30 cellular contexts compared by ENCODE assay signal in genomic region chr4:147957446-147957845, GRCh38.
"Had no signal": no experiment of that assay in that cellular context is flagged by ENCODE, and none has a peak within 500 bp of the region (broad histone marks: within the 10 kb centered on the region; RNA-seq: fewer than 3 reads in every experiment).

No MANE protein-coding gene starts in this region.

- DNase-seq: activated B cell treated with CpG ODN at 0.5 μM for 24 hours; activated CD4-positive, alpha-beta T cell treated with anti-CD3 and anti-CD28 coated beads for 1 hour; activated CD4-positive, alpha-beta T cell treated with anti-CD3 and anti-CD28 coated beads, Interleukin-2, amount 10 ng/mL, durations not matched to agents 24 days and 14 days; activated CD4-positive, alpha-beta T cell treated with anti-CD3 and anti-CD28 coated beads, Interleukin-2, amount 50 U/mL, for 48 hours; activated CD8-positive, alpha-beta memory T cell treated with anti-CD3 and anti-CD28 coated beads, Interleukin-2, amount 10 ng/mL, durations not matched to agents 7 days and 5 days; activated effector memory CD4-positive, alpha-beta T cell treated with Interleukin-2 at 50 U/mL for 16 hours; activated naive CD4-positive, alpha-beta T cell; activated naive CD8-positive, alpha-beta T cell treated with anti-CD3 and anti-CD28 coated beads, Interleukin-2, amount 50 U/mL, for 24 hours; activated T-cell treated with anti-CD3 and anti-CD28 coated beads, Interleukin-2, amount 50 U/mL, for 24 hours; amniotic stem cell; body of pancreas; NCI-H1048; NCI-H1417; NCI-H2029; NCI-H2107; NCI-H2171 treated with DMSO at 0.1 percent for 48 hours; NCI-H526; NCI-H774; NK-92 treated with Interleukin-12 subunit alpha and Interleukin-12 subunit beta, amount 100 ng/mL, for 24 hours; Peyer's patch; Right ventricle myocardium superior; SJCRH30; SK-N-SH had no signal

- H3K4me3 Mint-ChIP-seq: activated B cell treated with CpG ODN at 0.5 μM for 24 hours; activated CD4-positive, alpha-beta T cell treated with anti-CD3 and anti-CD28 coated beads, Interleukin-2, amount 10 ng/mL, durations not matched to agents 24 days and 14 days; activated CD8-positive, alpha-beta memory T cell treated with anti-CD3 and anti-CD28 coated beads, Interleukin-2, amount 10 ng/mL, durations not matched to agents 7 days and 5 days; activated naive CD8-positive, alpha-beta T cell treated with anti-CD3 and anti-CD28 coated beads, Interleukin-2, amount 50 U/mL, for 24 hours; activated T-cell treated with anti-CD3 and anti-CD28 coated beads, Interleukin-2, amount 50 U/mL, for 24 hours; activated T-helper 1 cell treated with anti-CD3 and anti-CD28 coated beads, Interleukin-12 subunit alpha, Interleukin-12 subunit beta, Interleukin-2, Interleukin-4 antibody, amounts not matched to agents 30 ng/mL and 10 ng/mL and 1 ng/mL, durations not matched to agents 14 hours and 24 hours and 36 hours; central memory CD8-positive, alpha-beta T cell; T-helper 1 cell treated with Interleukin-12 subunit alpha and Interleukin-12 subunit beta and Interleukin-4 antibody, amounts not matched to agents 30 μg/mL and 1 μg/mL, for 36 hours had no signal

- H3K4me2 ChIP-seq: SK-N-SH had no signal

- ATAC-seq: activated CD8-positive, alpha-beta memory T cell treated with anti-CD3 and anti-CD28 coated beads, Interleukin-2, amount 10 ng/mL, durations not matched to agents 7 days and 5 days; activated naive CD4-positive, alpha-beta T cell treated with anti-CD3 and anti-CD28 coated beads, Interleukin-2, amount 50 U/mL, for 72 hours; activated naive CD8-positive, alpha-beta T cell treated with anti-CD3 and anti-CD28 coated beads, Interleukin-2, amount 50 U/mL, for 24 hours; body of pancreas had no signal

- H3K4me3 ChIP-seq: ascending aorta, body of pancreas, Peyer's patch, SJCRH30 had no signal

- FAIRE-seq: bronchial epithelial cell had no signal

- H3K9me3 ChIP-seq: body of pancreas, Peyer's patch, SJCRH30 had no signal

- H3K27ac Mint-ChIP-seq: activated B cell treated with CpG ODN at 0.5 μM for 24 hours; activated CD4-positive, alpha-beta T cell treated with anti-CD3 and anti-CD28 coated beads, Interleukin-2, amount 10 ng/mL, durations not matched to agents 24 days and 14 days; activated CD8-positive, alpha-beta memory T cell treated with anti-CD3 and anti-CD28 coated beads, Interleukin-2, amount 10 ng/mL, durations not matched to agents 7 days and 5 days; activated naive CD4-positive, alpha-beta T cell treated with anti-CD3 and anti-CD28 coated beads, Interleukin-2, amount 50 U/mL, for 72 hours; activated naive CD8-positive, alpha-beta T cell treated with anti-CD3 and anti-CD28 coated beads, Interleukin-2, amount 50 U/mL, for 24 hours; activated T-cell treated with anti-CD3 and anti-CD28 coated beads, Interleukin-2, amount 50 U/mL, for 24 hours; activated T-helper 1 cell treated with anti-CD3 and anti-CD28 coated beads, Interleukin-12 subunit alpha, Interleukin-12 subunit beta, Interleukin-2, Interleukin-4 antibody, amounts not matched to agents 30 ng/mL and 10 ng/mL and 1 ng/mL, durations not matched to agents 14 hours and 24 hours and 36 hours; T-helper 1 cell treated with Interleukin-12 subunit alpha and Interleukin-12 subunit beta and Interleukin-4 antibody, amounts not matched to agents 30 μg/mL and 1 μg/mL, for 36 hours had no signal

- H3K4me1 Mint-ChIP-seq: activated B cell treated with CpG ODN at 0.5 μM for 24 hours; activated CD4-positive, alpha-beta T cell treated with anti-CD3 and anti-CD28 coated beads, Interleukin-2, amount 10 ng/mL, durations not matched to agents 24 days and 14 days; activated CD8-positive, alpha-beta memory T cell treated with anti-CD3 and anti-CD28 coated beads, Interleukin-2, amount 10 ng/mL, durations not matched to agents 7 days and 5 days; activated naive CD8-positive, alpha-beta T cell treated with anti-CD3 and anti-CD28 coated beads, Interleukin-2, amount 50 U/mL, for 24 hours; central memory CD8-positive, alpha-beta T cell had no signal

- H3K9ac ChIP-seq: SK-N-SH had no signal

- H3K27ac ChIP-seq: ascending aorta, body of pancreas, Peyer's patch, RWPE1, SJCRH30 had no signal

- H3K27me3 Mint-ChIP-seq: activated B cell treated with CpG ODN at 0.5 μM for 24 hours; activated CD4-positive, alpha-beta T cell treated with anti-CD3 and anti-CD28 coated beads, Interleukin-2, amount 10 ng/mL, durations not matched to agents 24 days and 14 days; activated CD8-positive, alpha-beta memory T cell treated with anti-CD3 and anti-CD28 coated beads, Interleukin-2, amount 10 ng/mL, durations not matched to agents 7 days and 5 days; activated naive CD8-positive, alpha-beta T cell treated with anti-CD3 and anti-CD28 coated beads, Interleukin-2, amount 50 U/mL, for 24 hours; activated T-cell treated with anti-CD3 and anti-CD28 coated beads, Interleukin-2, amount 50 U/mL, for 24 hours; central memory CD8-positive, alpha-beta T cell had no signal

- H3K4me1 ChIP-seq: body of pancreas, SJCRH30 had no signal

- H3K27me3 ChIP-seq: ascending aorta, body of pancreas, Peyer's patch, SJCRH30 had no signal

- H3K9me3 Mint-ChIP-seq: activated CD4-positive, alpha-beta T cell treated with anti-CD3 and anti-CD28 coated beads, Interleukin-2, amount 10 ng/mL, durations not matched to agents 24 days and 14 days; activated T-cell treated with anti-CD3 and anti-CD28 coated beads, Interleukin-2, amount 50 U/mL, for 24 hours; activated T-helper 1 cell treated with anti-CD3 and anti-CD28 coated beads, Interleukin-12 subunit alpha, Interleukin-12 subunit beta, Interleukin-2, Interleukin-4 antibody, amounts not matched to agents 30 ng/mL and 10 ng/mL and 1 ng/mL, durations not matched to agents 14 hours and 24 hours and 36 hours; central memory CD8-positive, alpha-beta T cell; T-helper 1 cell treated with Interleukin-12 subunit alpha and Interleukin-12 subunit beta and Interleukin-4 antibody, amounts not matched to agents 30 μg/mL and 1 μg/mL, for 36 hours had no signal

- H3K36me3 ChIP-seq: Peyer's patch had no signal
